In the genomic region with DNA sequence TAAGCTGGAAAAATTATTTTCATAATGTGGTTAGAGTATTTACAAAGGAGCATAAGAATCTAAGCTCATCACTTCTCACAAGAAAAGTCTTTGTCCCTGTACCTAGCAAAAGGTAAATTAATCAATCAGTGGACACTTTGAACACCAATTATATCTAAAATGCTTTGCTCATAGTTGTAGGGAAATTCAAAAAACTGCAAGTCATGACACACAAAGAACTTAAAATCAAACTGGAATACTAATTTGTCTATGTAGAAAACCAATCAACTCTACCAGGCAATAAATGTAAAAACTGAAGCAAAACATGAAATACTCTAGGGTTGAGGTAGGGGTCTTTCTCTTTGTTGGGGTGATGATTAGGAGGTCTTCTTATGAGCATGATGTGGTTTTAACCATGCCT, we compare ENCODE assay signal across 1 cellular context.
TF ChIP-seq lines count a peak whose summit lies in the region.

No MANE protein-coding gene starts in this region.

TF ChIP-seq in IMR-90, 13 proteins besides CTCF, POLR2A, EP300 and RAD21 (continued from another document):
- TF ChIP-seq, protein P1, sequence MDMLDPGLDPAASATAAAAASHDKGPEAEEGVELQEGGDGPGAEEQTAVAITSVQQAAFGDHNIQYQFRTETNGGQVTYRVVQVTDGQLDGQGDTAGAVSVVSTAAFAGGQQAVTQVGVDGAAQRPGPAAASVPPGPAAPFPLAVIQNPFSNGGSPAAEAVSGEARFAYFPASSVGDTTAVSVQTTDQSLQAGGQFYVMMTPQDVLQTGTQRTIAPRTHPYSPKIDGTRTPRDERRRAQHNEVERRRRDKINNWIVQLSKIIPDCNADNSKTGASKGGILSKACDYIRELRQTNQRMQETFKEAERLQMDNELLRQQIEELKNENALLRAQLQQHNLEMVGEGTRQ (IDR thresholded peaks at IDR 0.05; ENCODE audit: low read depth, low read length) = no peak
TF ChIP-seq in IMR-90: peak in this region for 1.
